In genomic region chr7:69996132-69996531, GRCh38 we compare ENCODE assay signal across 25 cellular contexts.
"Had no signal": no experiment of that assay in that cellular context is flagged by ENCODE, and none has a peak within 500 bp of the region (broad histone marks: within the 10 kb centered on the region; RNA-seq: fewer than 3 reads in every experiment).

No MANE protein-coding gene starts in this region.

- H3K27ac ChIP-seq: KMS-11, PC-9, SK-N-MC had no signal

- H3K4me2 ChIP-seq: KMS-11, PC-9 had no signal

- H2AFZ ChIP-seq: PC-9 had no signal

- H3K4me1 Mint-ChIP-seq: activated CD4-positive, alpha-beta T cell treated with anti-CD3 and anti-CD28 coated beads, Interleukin-2, amount 10 ng/mL, durations not matched to agents 7 days and 5 days; activated naive CD8-positive, alpha-beta T cell treated with anti-CD3 and anti-CD28 coated beads, Interleukin-2, amount 50 U/mL, for 24 hours; T-cell had no signal

- H3K4me3 ChIP-seq: PC-9, SK-N-MC had no signal

- ATAC-seq: activated naive CD4-positive, alpha-beta T cell treated with anti-CD3 and anti-CD28 coated beads, Interleukin-2, amount 50 U/mL, for 72 hours; activated naive CD8-positive, alpha-beta T cell treated with anti-CD3 and anti-CD28 coated beads, Interleukin-2, amount 50 U/mL, for 24 hours; activated T-cell treated with anti-CD3 and anti-CD28 coated beads, Interleukin-2, amount 50 U/mL, for 4 hours; T-cell had no signal

- H3K27me3 Mint-ChIP-seq: activated CD4-positive, alpha-beta memory T cell treated with anti-CD3 and anti-CD28 coated beads for 36 hours; activated CD4-positive, alpha-beta T cell treated with anti-CD3 and anti-CD28 coated beads, Interleukin-2, amount 10 ng/mL, durations not matched to agents 7 days and 5 days; activated naive CD8-positive, alpha-beta T cell treated with anti-CD3 and anti-CD28 coated beads, Interleukin-2, amount 50 U/mL, for 24 hours; brain; T-cell had no signal

- H3K9me3 Mint-ChIP-seq: activated CD4-positive, alpha-beta T cell treated with anti-CD3 and anti-CD28 coated beads, Interleukin-2, amount 10 ng/mL, durations not matched to agents 7 days and 5 days; activated naive CD4-positive, alpha-beta T cell treated with anti-CD3 and anti-CD28 coated beads, Interleukin-2, amount 50 U/mL, for 72 hours; activated naive CD8-positive, alpha-beta T cell treated with anti-CD3 and anti-CD28 coated beads, Interleukin-2, amount 50 U/mL, for 24 hours; activated T-cell treated with anti-CD3 and anti-CD28 coated beads, Interleukin-2, amount 50 U/mL, for 4 hours; brain; T-cell had no signal

- H3K36me3 Mint-ChIP-seq: activated CD4-positive, alpha-beta memory T cell treated with anti-CD3 and anti-CD28 coated beads for 36 hours; activated naive CD4-positive, alpha-beta T cell treated with anti-CD3 and anti-CD28 coated beads, Interleukin-2, amount 50 U/mL, for 72 hours; brain; T-cell had no signal

- H3K4me3 Mint-ChIP-seq: activated CD4-positive, alpha-beta memory T cell treated with anti-CD3 and anti-CD28 coated beads for 36 hours; activated CD4-positive, alpha-beta T cell treated with anti-CD3 and anti-CD28 coated beads, Interleukin-2, amount 10 ng/mL, durations not matched to agents 7 days and 5 days; activated naive CD8-positive, alpha-beta T cell treated with anti-CD3 and anti-CD28 coated beads, Interleukin-2, amount 50 U/mL, for 24 hours; activated T-cell treated with anti-CD3 and anti-CD28 coated beads, Interleukin-2, amount 50 U/mL, for 4 hours; brain; T-cell had no signal

- H3K27ac Mint-ChIP-seq: activated CD4-positive, alpha-beta memory T cell treated with anti-CD3 and anti-CD28 coated beads for 36 hours; activated CD4-positive, alpha-beta T cell treated with anti-CD3 and anti-CD28 coated beads, Interleukin-2, amount 10 ng/mL, durations not matched to agents 7 days and 5 days; activated naive CD4-positive, alpha-beta T cell treated with anti-CD3 and anti-CD28 coated beads, Interleukin-2, amount 50 U/mL, for 72 hours; activated naive CD8-positive, alpha-beta T cell treated with anti-CD3 and anti-CD28 coated beads, Interleukin-2, amount 50 U/mL, for 24 hours; T-cell had no signal

- DNase-seq: activated CD4-positive, alpha-beta memory T cell treated with anti-CD3 and anti-CD28 coated beads for 36 hours; activated CD4-positive, alpha-beta T cell treated with anti-CD3 and anti-CD28 coated beads, Interleukin-2, amount 10 ng/mL, durations not matched to agents 7 days and 5 days; activated CD4-positive, CD25-positive, alpha-beta regulatory T cell; activated CD8-positive, alpha-beta memory T cell treated with anti-CD3 and anti-CD28 coated beads for 24 hours; activated effector memory CD4-positive, alpha-beta T cell treated with anti-CD3 and anti-CD28 coated beads, Interleukin-2, amount 50 U/mL, for 16 hours; activated naive CD4-positive, alpha-beta T cell treated with Interleukin-2 at 50 U/mL for 16 hours; activated naive CD8-positive, alpha-beta T cell treated with anti-CD3 and anti-CD28 coated beads, Interleukin-2, amount 50 U/mL, for 24 hours; activated T-cell treated with anti-CD3 and anti-CD28 coated beads, Interleukin-2, amount 50 U/mL, for 4 hours; amniotic stem cell; cerebellar nuclear complex; NCI-H1092; NCI-H1694 treated with DMSO at 0.1 percent for 48 hours; NCI-H2029 treated with DMSO at 0.1 percent for 48 hours; NCI-H2171; NCI-H2227 treated with DMSO at 0.1 percent for 48 hours; NCI-H510A; NCI-H526 treated with DMSO at 0.1 percent for 48 hours; PC-9; T-cell; T-helper 2 cell; T1000 had no signal
